1 cellular context compared by ENCODE assay signal in the genomic region with DNA sequence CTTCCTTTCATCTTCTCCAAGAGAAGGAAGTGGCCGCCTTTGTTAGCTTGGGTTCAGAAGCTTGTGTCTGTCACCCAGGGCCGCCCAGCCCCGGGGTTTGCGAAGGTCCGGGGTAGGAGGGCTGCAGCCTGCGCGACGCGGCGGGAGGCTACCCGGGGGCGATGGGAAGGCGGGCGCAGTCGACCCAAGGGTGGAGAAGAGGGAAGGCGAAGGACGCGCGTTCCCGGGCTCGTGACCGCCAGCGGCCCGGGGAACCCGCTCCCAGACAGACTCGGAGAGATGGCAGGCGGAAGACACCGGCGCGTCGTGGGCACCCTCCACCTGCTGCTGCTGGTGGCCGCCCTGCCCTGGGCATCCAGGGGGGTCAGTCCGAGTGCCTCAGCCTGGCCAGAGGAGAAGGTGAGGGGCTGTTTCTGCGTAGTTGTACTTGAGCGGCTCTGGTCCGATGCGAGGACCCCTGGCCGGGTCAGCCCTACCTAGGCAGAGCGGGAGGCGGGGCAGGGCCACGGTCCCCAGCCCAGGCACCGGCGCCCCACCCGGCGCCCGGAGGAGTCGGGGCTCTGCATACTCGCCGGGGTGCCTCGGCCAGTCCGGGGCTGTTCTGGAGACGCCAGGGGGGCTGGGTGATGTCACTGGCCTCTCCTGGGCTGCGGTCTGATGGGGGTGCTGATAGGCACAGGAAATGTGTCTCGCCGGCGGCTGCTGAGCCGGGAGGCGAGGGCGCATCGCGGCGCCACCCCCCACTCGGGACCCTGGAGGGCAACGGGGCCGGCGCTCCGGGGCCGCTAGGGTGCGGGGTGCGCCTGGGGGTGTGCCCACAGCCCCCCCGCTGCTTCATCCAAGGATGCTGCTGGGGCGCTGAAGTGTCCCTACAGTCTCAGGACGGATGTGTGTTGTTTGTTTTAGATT.
TF ChIP-seq lines count a peak whose summit lies in the region.

QPCT (plus strand) TSS at position 178 of the 909 bp plus-strand sequence; CDS start at position 280, 102 bp downstream.

TF ChIP-seq in H1, 55 proteins besides CTCF, POLR2A, EP300 and RAD21:
- TF ChIP-seq POLR2AphosphoS5 (IDR thresholded peaks at IDR 0.05; ENCODE audit: low read depth, low read length) (no peak), ASH2L (IDR thresholded peaks at IDR 0.05; ENCODE audit: low read length) (peak; percentile 79), KDM4A (IDR thresholded peaks at IDR 0.05; ENCODE audit: low read depth, low read length, severe bottlenecking) (peak; percentile 98), EZH2 (IDR thresholded peaks at IDR 0.05; ENCODE audit: low read depth, low read length, severe bottlenecking) (peak; percentile 41), BACH1 (IDR thresholded peaks at IDR 0.05; ENCODE audit: low read length) (no peak), PHF8 (conservative IDR thresholded peaks at IDR 0.05; ENCODE audit: low read depth, low read length) (0 out of 2 replicates have a peak, but pooled peaks have one; percentile 39), CTBP2 (IDR thresholded peaks at IDR 0.05; ENCODE audit: borderline replicate concordance, insufficient read depth, insufficient read length, low read length) (no peak), CHD7 (IDR thresholded peaks at IDR 0.05; ENCODE audit: insufficient replicate concordance, low read length) (no peak), SUZ12 (IDR thresholded peaks at IDR 0.05; ENCODE audit: low read length) (peak; percentile 21; the same call in 1 of the 2 replicates), BCL11A (IDR thresholded peaks at IDR 0.05; ENCODE audit: low read depth in 2 of 2, low read length in 2 of 2) (no peak), CEBPB (IDR thresholded peaks at IDR 0.05; ENCODE audit: low read depth, low read length) (no peak), RXRA (IDR thresholded peaks at IDR 0.05; ENCODE audit: insufficient read depth, low read depth, low read length) (no peak), RBBP5 (IDR thresholded peaks at IDR 0.05; ENCODE audit: borderline replicate concordance, low read depth, low read length) (0 out of 2 replicates have a peak, but pooled peaks have one; percentile 21)
